In the genomic region with DNA sequence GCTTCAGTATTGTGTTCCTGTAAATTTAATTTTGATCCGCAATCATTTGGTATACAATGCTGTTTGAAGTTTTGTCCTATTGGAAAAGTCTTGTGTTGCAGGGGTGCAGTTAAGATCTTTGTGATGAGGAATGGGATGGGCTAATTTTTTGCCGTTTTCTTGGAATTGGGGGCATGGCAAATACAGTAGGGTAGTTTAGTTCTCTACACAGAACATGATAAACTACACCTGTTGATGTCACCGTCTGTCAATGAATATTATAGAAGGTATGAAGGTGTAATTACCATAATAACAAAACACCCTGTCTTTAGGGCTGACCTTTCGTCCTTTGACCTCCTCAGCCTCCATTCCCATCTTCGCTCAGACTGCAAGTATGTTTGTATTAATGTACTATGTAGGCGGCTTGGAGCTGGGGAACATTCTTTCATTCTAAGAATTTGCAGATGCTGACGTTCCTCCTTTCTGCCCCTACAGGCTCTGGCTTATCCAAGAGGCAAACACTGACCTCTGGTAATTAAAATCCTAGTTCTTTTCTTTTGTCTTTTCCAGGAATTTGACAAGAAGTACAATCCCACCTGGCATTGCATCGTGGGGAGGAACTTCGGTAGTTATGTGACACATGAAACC, we compare ENCODE assay signal across 8 cellular contexts. TPM values are rescaled to one million over a fixed set of nuclear protein-coding genes. Genes with fewer than 3 reads are reported as not detected.
DNase-seq lines count a peak whose midpoint lies in the region; ATAC-seq and TF ChIP-seq lines count a peak whose summit lies in the region.

No MANE protein-coding gene starts in this region.

- TF ChIP-seq POLR2A in esophagus squamous epithelium (IDR thresholded peaks at IDR 0.05) (no peak), prostate gland (IDR thresholded peaks at IDR 0.05) (no peak)

- H3K4me3 ChIP-seq in RWPE2 (ENCODE audit: severe bottlenecking) (peak overlapping the region; percentile 50), esophagus squamous epithelium (peak overlapping the region; percentile 82 to 99 (median 90)), prostate gland (peak overlapping the region; percentile 75 to 84)

- 16 to 20% methylated on average over 9 of the region's 9 CpGs for WGBS in esophagus squamous epithelium, 2 donors
- 19% methylated on average over 9 of the region's 9 CpGs for WGBS in prostate gland

- intact Hi-C loops in esophagus squamous epithelium (cut with DNase I), result no loop called here
- intact Hi-C loops in prostate gland (cut with DNase I), result loop anchor here (10.0 kb wide), 1 partner anchor 67 kb away; no protein-coding TSS in a partner anchor

- H3K27ac ChIP-seq in RWPE2 (ENCODE audit: poor library complexity, severe bottlenecking) (peak overlapping the region; percentile 73), esophagus squamous epithelium (peak overlapping the region; percentile 89 to 95 (median 94)), prostate gland (peak overlapping the region; percentile 91 to 92)

- H3K36me3 ChIP-seq in RWPE2 (ENCODE audit: low read depth), result peaks cover 28% of the 10 kb centered on the region
- peaks cover 0 to 41% (median 10%) of the 10 kb centered on the region in 3 donors for H3K36me3 ChIP-seq in esophagus squamous epithelium
- no peaks in the 10 kb centered on the region for H3K36me3 ChIP-seq in prostate gland

- TF ChIP-seq CTCF in RWPE2 (IDR thresholded peaks at IDR 0.05; ENCODE audit: poor library complexity, severe bottlenecking) (no peak), esophagus squamous epithelium (IDR thresholded peaks at IDR 0.05) (no peak), prostate gland (IDR thresholded peaks at IDR 0.05) (no peak)

- DNase-seq in EH (ENCODE audit: low read depth) (peak; percentile 50), RWPE2 (ENCODE audit: low spot score) (no peak), esophagus squamous epithelium (lab: John Stamatoyannopoulos, UW) (no peak), prostate gland (ENCODE audit: low spot score) (no peak), germinal center (ENCODE audit: low spot score) (no peak), SHP77 treated with DMSO at 0.1 percent for 48 hours (lab: John Stamatoyannopoulos, UW) (no peak), nucleus accumbens (lab: John Stamatoyannopoulos, UW) (no peak)

- ATAC-seq in RWPE2 (ENCODE audit: low read depth) (no peak), GM19023 (IDR thresholded peaks at IDR 0.05; ENCODE audit: unreplicated experiment) (no peak)

- H3K4me1 ChIP-seq in RWPE2 (ENCODE audit: insufficient read depth, poor library complexity, severe bottlenecking), result peaks cover 21% of the 10 kb centered on the region
- H3K4me1 ChIP-seq in esophagus squamous epithelium, result peaks cover 8 to 36% (median 22%) of the 10 kb centered on the region in 3 donors
- H3K4me1 ChIP-seq in prostate gland (replicated peaks), result no peaks in the 10 kb centered on the region

- H3K9me3 ChIP-seq in RWPE2 (ENCODE audit: severe bottlenecking), result no peaks in the 10 kb centered on the region
- H3K9me3 ChIP-seq in esophagus squamous epithelium, result no peaks in the 10 kb centered on the region
- no peaks in the 10 kb centered on the region for H3K9me3 ChIP-seq in prostate gland

- H3K27me3 ChIP-seq in RWPE2 (ENCODE audit: insufficient read depth, poor library complexity, severe bottlenecking) (no peaks in the 10 kb centered on the region), esophagus squamous epithelium (no peaks in the 10 kb centered on the region), prostate gland (replicated peaks; ENCODE audit: insufficient read depth) (no peaks in the 10 kb centered on the region)

RNA-seq across cellular contexts. Expression of a gene that starts 1.7 kb away (rescaled TPM):
- total RNA-seq in esophagus squamous epithelium, result 100 to 1,000 TPM; 368 to 605 (median 490) TPM
- total RNA-seq in prostate gland, result 100 to 1,000 TPM; 166 to 303 TPM

RNA-seq across cellular contexts. Expression of a gene that starts 28.1 kb away (rescaled TPM):
- total RNA-seq in esophagus squamous epithelium (100 to 1,000 TPM in 1 of 4 donors, 10 to 100 TPM in 3; 85.6 to 128 (median 93.2) TPM), prostate gland (100 to 1,000 TPM in 1 of 2 donors, 10 to 100 TPM in 1; 98.7 to 131 TPM)

RNA-seq across cellular contexts. Expression of a gene that starts 31.3 kb away (rescaled TPM):
- total RNA-seq in esophagus squamous epithelium (10 to 100 TPM; 12.2 to 27.7 (median 20.3) TPM), prostate gland (10 to 100 TPM; 18.1 to 26.7 TPM)

RNA-seq across cellular contexts. Expression of a gene that starts 36.5 kb away (rescaled TPM):
- total RNA-seq in esophagus squamous epithelium (100 to 1,000 TPM in 3 of 4 donors, 10 to 100 TPM in 1; 93.9 to 163 (median 120) TPM), prostate gland (100 to 1,000 TPM in 1 of 2 donors, 10 to 100 TPM in 1; 95.3 to 251 TPM)

RNA-seq across cellular contexts. Expression of a gene that starts 51.4 kb away (rescaled TPM):
- 10 to 100 TPM in 3 of 4 donors, 1 to 10 TPM in 1; 8.1 to 19.8 (median 14.2) TPM for total RNA-seq in esophagus squamous epithelium
- 10 to 100 TPM; 19.3 to 30.1 TPM for total RNA-seq in prostate gland
